8 cellular contexts compared by ENCODE assay signal in genomic region chr19:45442927-45443461, GRCh38. TPM values are rescaled to one million over a fixed set of nuclear protein-coding genes. Genes with fewer than 3 reads are reported as not detected.
DNase-seq lines count a peak whose midpoint lies in the region; ATAC-seq and TF ChIP-seq lines count a peak whose summit lies in the region.

No MANE protein-coding gene starts in this region.

- no peaks in the 10 kb centered on the region for H3K36me3 ChIP-seq in PC-9 (ENCODE audit: low read depth)
- no peaks in the 10 kb centered on the region for H3K36me3 ChIP-seq in brain microvascular endothelial cell (replicated peaks)

- CTCF ChIA-PET in PC-9 (lab: Charles Lee), result interaction anchor here (0.7 kb wide), 1 partner anchor 36 kb away, joined by 4 read pairs; no protein-coding TSS in a partner anchor

- H2AFZ ChIP-seq in PC-9, result no peak overlapping the region

- in situ Hi-C loops in brain microvascular endothelial cell (cut with HindIII; ENCODE audit: low pct_ligation_motif_present, low sequenced_read_pairs), result no loop called here

- peak overlapping the region; percentile 6; the same call in 1 of the 2 replicates for H3K27ac ChIP-seq in PC-9
- H3K27ac ChIP-seq in brain microvascular endothelial cell, result peak overlapping the region; percentile 98

- no peaks in the 10 kb centered on the region for H3K9me3 ChIP-seq in PC-9 (ENCODE audit: insufficient read depth, low read depth)

- no peaks in the 10 kb centered on the region for H4K20me1 ChIP-seq in PC-9 (ENCODE audit: insufficient read depth)

- peaks cover 54% of the 10 kb centered on the region for H3F3A ChIP-seq in PC-9 (ENCODE audit: insufficient read depth, low read depth)

- ATAC-seq in HG03521 (IDR thresholded peaks at IDR 0.05; ENCODE audit: unreplicated experiment), result no peak
- ATAC-seq in HG02642 (IDR thresholded peaks at IDR 0.05; ENCODE audit: poor library complexity, unreplicated experiment), result no peak

- intact Hi-C loops in PC-9 (cut with micrococcal nuclease; ENCODE audit: unreplicated experiment), result loop anchor here (1.0 to 2.0 kb wide), 2 partner anchors 26 to 35 kb away; no protein-coding TSS in a partner anchor

- POLR2A ChIA-PET in PC-9 (lab: Charles Lee; ENCODE audit: unreplicated experiment), result no interaction called here

- TF ChIP-seq CTCF in PC-9 (conservative IDR thresholded peaks at IDR 0.05) (no peak), brain microvascular endothelial cell (IDR thresholded peaks at IDR 0.05; ENCODE audit: low read depth, low read length, missing control alignments) (no peak)

- H3K4me3 ChIP-seq in PC-9 (peak overlapping the region; percentile 60; the same call in 1 of the 2 replicates), brain microvascular endothelial cell (ENCODE audit: low read depth, low read length) (peak overlapping the region; percentile 55)

- no peaks in the 10 kb centered on the region for H3K79me2 ChIP-seq in PC-9 (ENCODE audit: low read depth)

- H3K4me2 ChIP-seq in PC-9, result peak overlapping the region; percentile 89

- H3K9me2 ChIP-seq in PC-9 (ENCODE audit: insufficient read depth), result no peaks in the 10 kb centered on the region

- TSS peak; percentile 14 for BruUV-seq in PC-9 (replicated peaks; lab: Mats Ljungman, UMichigan)

- DNase-seq in NCI-H526 (lab: John Stamatoyannopoulos, UW) (peak; percentile 11 to 23), NCI-H526 treated with DMSO at 0.1 percent for 48 hours (lab: John Stamatoyannopoulos, UW) (no peak), PC-9 (peak in 1 of 2 experiments; percentile 20), brain microvascular endothelial cell (peak; percentile 83), inferior parietal cortex (ENCODE audit: extremely low spot score) (peak; percentile 58)
- DNase-seq in stimulated activated CD8-positive, alpha-beta memory T cell treated with anti-CD3 and anti-CD28 coated beads, Interleukin-4, amount 100 ng/mL, for 48 hours, result peak; percentile 61

- peaks cover 27% of the 10 kb centered on the region for H3K4me1 ChIP-seq in PC-9 (replicated peaks; ENCODE audit: insufficient read depth)

- H3K27me3 ChIP-seq in PC-9 (ENCODE audit: insufficient read depth, low read depth) (no peaks in the 10 kb centered on the region), brain microvascular endothelial cell (replicated peaks) (no peaks in the 10 kb centered on the region)

RNA-seq across cellular contexts. Expression of gene ERCC1, which starts 19.3 kb away (rescaled TPM):
- total RNA-seq in PC-9 (2021), result 102 and 138 TPM in 2 replicates

RNA-seq across cellular contexts. Expression of gene FOSB, which starts 24.8 kb away (rescaled TPM):
- total RNA-seq in PC-9 (2021), result 7.9 and 16.5 TPM in 2 replicates

RNA-seq across cellular contexts. Expression of gene POLR1G, which starts 36.5 kb away (rescaled TPM):
- 9.6 and 11.5 TPM in 2 replicates for total RNA-seq in PC-9 (2021)

RNA-seq across cellular contexts. Expression of gene PPP1R13L, which starts 38.1 kb away (rescaled TPM):
- 113 and 121 TPM in 2 replicates for total RNA-seq in PC-9 (2021)

RNA-seq across cellular contexts. Expression of gene RTN2, which starts 53.9 kb away (rescaled TPM):
- 49.6 and 50.1 TPM in 2 replicates for total RNA-seq in PC-9 (2021)
